1 cellular context compared by ENCODE assay signal in the genomic region with DNA sequence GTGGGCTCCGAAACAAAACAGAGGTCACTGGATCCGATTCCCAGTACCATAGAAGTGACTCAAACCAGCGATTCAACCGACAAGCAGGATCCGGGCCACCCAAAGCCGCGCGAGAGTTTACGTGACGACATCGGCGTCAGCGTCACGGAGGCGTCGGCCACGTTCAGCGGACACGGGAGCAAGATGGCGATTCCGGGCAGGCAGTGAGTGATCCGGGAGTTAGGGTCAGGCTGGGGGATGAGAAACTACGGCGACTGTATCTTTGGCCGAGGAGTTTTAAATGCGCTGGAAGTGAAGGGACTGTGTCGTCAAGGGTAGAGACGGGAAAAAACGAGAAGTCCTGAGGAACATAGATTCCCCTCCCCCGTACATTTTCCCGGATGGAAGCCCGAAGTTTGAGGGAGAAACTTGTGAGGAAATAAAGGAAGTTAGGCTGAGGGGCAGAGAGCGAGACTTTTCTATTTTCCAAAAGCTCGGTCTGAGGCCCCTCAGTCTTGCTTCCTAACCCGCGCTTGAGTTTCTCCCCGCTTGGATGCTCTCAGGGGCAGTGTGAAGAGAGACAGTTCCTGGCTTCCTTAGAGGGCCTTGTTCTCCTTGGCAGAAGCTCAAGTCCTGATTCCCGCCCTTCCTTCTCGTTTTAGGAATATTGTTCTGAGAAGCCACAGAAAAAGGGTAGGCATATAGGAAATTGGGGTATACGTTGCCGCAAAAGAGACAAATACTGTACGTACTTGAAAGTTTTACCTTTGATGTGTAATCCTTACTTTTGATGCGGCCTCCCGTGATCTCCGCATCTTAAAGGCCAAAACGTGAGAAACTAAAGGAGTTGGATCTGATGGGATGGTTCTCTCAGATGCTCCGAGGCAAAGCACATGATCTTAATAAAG.
TF ChIP-seq lines count a peak whose summit lies in the region.

A gene with protein sequence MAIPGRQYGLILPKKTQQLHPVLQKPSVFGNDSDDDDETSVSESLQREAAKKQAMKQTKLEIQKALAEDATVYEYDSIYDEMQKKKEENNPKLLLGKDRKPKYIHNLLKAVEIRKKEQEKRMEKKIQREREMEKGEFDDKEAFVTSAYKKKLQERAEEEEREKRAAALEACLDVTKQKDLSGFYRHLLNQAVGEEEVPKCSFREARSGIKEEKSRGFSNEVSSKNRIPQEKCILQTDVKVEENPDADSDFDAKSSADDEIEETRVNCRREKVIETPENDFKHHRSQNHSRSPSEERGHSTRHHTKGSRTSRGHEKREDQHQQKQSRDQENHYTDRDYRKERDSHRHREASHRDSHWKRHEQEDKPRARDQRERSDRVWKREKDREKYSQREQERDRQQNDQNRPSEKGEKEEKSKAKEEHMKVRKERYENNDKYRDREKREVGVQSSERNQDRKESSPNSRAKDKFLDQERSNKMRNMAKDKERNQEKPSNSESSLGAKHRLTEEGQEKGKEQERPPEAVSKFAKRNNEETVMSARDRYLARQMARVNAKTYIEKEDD (plus strand): TSS at position 156 of the 887 bp plus-strand sequence. CDS start 28 bp downstream, at position 184.

TF ChIP-seq in GM12878, 131 proteins besides CTCF, POLR2A, EP300 and RAD21 (continued from another document and continues in another):
- TF ChIP-seq, protein P1, sequence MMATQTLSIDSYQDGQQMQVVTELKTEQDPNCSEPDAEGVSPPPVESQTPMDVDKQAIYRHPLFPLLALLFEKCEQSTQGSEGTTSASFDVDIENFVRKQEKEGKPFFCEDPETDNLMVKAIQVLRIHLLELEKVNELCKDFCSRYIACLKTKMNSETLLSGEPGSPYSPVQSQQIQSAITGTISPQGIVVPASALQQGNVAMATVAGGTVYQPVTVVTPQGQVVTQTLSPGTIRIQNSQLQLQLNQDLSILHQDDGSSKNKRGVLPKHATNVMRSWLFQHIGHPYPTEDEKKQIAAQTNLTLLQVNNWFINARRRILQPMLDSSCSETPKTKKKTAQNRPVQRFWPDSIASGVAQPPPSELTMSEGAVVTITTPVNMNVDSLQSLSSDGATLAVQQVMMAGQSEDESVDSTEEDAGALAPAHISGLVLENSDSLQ (IDR thresholded peaks at IDR 0.05): peak; percentile 73
- TF ChIP-seq RELA (IDR thresholded peaks at IDR 0.05; ENCODE audit: borderline replicate concordance, partially characterized antibody) (peak; percentile 22), CREB1 (IDR thresholded peaks at IDR 0.05; ENCODE audit: low read depth) (peak; percentile 96), NFIC (IDR thresholded peaks at IDR 0.05; ENCODE audit: low read depth, low read length) (0 out of 2 replicates have a peak, but pooled peaks have one; percentile 17), IKZF2 (IDR thresholded peaks at IDR 0.05) (peak; percentile 71 to 74), BRCA1 (IDR thresholded peaks at IDR 0.05; ENCODE audit: low read depth, low read length) (peak; percentile 67), SMC3 (IDR thresholded peaks at IDR 0.05; ENCODE audit: borderline replicate concordance, low read length) (no peak), SMAD1 (IDR thresholded peaks at IDR 0.05; ENCODE audit: low read depth, partially characterized antibody) (peak; percentile 83), IRF4 (IDR thresholded peaks at IDR 0.05; ENCODE audit: low read depth, low read length) (peak; percentile 60; the same call in 1 of the 2 replicates), BMI1 (IDR thresholded peaks at IDR 0.05; ENCODE audit: borderline replicate concordance) (no peak), NBN (IDR thresholded peaks at IDR 0.05) (peak; percentile 95), NR2F1 (conservative IDR thresholded peaks at IDR 0.05) (peak; percentile 22; the same call in 1 of the 2 replicates), CBFB (IDR thresholded peaks at IDR 0.05; ENCODE audit: low read depth) (peak; percentile 66; the same call in 1 of the 2 replicates), JUND (IDR thresholded peaks at IDR 0.05; ENCODE audit: low read depth, low read length) (no peak), NRF1 (conservative IDR thresholded peaks at IDR 0.05; ENCODE audit: low read depth, low read length) (no peak), YY1 (IDR thresholded peaks at IDR 0.05; ENCODE audit: low read depth, low read length) (peak; percentile 98), HCFC1 (IDR thresholded peaks at IDR 0.05; ENCODE audit: low read length) (peak; percentile 35), ZNF622 (IDR thresholded peaks at IDR 0.05) (no peak), TAF1 (IDR thresholded peaks at IDR 0.05; ENCODE audit: borderline replicate concordance, low read depth, low read length) (peak; percentile 99), IKZF1 (conservative IDR thresholded peaks at IDR 0.05) (peak; percentile 87), SMARCA5 (IDR thresholded peaks at IDR 0.05) (0 out of 2 replicates have a peak, but pooled peaks have one; percentile 69), TARDBP (IDR thresholded peaks at IDR 0.05; ENCODE audit: borderline replicate concordance) (0 out of 2 replicates have a peak, but pooled peaks have one; percentile 19), FOXM1 (IDR thresholded peaks at IDR 0.05; ENCODE audit: low read depth, low read length) (no peak), WRNIP1 (IDR thresholded peaks at IDR 0.05; ENCODE audit: borderline replicate concordance, low read depth, low read length) (0 out of 2 replicates have a peak, but pooled peaks have one; percentile 45), ATF7 (IDR thresholded peaks at IDR 0.05; ENCODE audit: low read depth) (peak; percentile 89), KDM1A (IDR thresholded peaks at IDR 0.05; ENCODE audit: borderline replicate concordance) (no peak), POU2F2 (IDR thresholded peaks at IDR 0.05; ENCODE audit: borderline replicate concordance, low read depth, low read length) (peak; percentile 84)
- TF ChIP-seq, protein P2, sequence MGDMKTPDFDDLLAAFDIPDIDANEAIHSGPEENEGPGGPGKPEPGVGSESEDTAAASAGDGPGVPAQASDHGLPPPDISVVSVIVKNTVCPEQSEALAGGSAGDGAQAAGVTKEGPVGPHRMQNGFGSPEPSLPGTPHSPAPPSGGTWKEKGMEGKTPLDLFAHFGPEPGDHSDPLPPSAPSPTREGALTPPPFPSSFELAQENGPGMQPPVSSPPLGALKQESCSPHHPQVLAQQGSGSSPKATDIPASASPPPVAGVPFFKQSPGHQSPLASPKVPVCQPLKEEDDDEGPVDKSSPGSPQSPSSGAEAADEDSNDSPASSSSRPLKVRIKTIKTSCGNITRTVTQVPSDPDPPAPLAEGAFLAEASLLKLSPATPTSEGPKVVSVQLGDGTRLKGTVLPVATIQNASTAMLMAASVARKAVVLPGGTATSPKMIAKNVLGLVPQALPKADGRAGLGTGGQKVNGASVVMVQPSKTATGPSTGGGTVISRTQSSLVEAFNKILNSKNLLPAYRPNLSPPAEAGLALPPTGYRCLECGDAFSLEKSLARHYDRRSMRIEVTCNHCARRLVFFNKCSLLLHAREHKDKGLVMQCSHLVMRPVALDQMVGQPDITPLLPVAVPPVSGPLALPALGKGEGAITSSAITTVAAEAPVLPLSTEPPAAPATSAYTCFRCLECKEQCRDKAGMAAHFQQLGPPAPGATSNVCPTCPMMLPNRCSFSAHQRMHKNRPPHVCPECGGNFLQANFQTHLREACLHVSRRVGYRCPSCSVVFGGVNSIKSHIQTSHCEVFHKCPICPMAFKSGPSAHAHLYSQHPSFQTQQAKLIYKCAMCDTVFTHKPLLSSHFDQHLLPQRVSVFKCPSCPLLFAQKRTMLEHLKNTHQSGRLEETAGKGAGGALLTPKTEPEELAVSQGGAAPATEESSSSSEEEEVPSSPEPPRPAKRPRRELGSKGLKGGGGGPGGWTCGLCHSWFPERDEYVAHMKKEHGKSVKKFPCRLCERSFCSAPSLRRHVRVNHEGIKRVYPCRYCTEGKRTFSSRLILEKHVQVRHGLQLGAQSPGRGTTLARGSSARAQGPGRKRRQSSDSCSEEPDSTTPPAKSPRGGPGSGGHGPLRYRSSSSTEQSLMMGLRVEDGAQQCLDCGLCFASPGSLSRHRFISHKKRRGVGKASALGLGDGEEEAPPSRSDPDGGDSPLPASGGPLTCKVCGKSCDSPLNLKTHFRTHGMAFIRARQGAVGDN (IDR thresholded peaks at IDR 0.05): peak; percentile 71; the same call in 1 of the 2 replicates
- TF ChIP-seq, protein P3, sequence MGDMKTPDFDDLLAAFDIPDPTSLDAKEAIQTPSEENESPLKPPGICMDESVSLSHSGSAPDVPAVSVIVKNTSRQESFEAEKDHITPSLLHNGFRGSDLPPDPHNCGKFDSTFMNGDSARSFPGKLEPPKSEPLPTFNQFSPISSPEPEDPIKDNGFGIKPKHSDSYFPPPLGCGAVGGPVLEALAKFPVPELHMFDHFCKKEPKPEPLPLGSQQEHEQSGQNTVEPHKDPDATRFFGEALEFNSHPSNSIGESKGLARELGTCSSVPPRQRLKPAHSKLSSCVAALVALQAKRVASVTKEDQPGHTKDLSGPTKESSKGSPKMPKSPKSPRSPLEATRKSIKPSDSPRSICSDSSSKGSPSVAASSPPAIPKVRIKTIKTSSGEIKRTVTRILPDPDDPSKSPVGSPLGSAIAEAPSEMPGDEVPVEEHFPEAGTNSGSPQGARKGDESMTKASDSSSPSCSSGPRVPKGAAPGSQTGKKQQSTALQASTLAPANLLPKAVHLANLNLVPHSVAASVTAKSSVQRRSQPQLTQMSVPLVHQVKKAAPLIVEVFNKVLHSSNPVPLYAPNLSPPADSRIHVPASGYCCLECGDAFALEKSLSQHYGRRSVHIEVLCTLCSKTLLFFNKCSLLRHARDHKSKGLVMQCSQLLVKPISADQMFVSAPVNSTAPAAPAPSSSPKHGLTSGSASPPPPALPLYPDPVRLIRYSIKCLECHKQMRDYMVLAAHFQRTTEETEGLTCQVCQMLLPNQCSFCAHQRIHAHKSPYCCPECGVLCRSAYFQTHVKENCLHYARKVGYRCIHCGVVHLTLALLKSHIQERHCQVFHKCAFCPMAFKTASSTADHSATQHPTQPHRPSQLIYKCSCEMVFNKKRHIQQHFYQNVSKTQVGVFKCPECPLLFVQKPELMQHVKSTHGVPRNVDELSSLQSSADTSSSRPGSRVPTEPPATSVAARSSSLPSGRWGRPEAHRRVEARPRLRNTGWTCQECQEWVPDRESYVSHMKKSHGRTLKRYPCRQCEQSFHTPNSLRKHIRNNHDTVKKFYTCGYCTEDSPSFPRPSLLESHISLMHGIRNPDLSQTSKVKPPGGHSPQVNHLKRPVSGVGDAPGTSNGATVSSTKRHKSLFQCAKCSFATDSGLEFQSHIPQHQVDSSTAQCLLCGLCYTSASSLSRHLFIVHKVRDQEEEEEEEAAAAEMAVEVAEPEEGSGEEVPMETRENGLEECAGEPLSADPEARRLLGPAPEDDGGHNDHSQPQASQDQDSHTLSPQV (IDR thresholded peaks at IDR 0.05): no peak
- TF ChIP-seq, protein P4, sequence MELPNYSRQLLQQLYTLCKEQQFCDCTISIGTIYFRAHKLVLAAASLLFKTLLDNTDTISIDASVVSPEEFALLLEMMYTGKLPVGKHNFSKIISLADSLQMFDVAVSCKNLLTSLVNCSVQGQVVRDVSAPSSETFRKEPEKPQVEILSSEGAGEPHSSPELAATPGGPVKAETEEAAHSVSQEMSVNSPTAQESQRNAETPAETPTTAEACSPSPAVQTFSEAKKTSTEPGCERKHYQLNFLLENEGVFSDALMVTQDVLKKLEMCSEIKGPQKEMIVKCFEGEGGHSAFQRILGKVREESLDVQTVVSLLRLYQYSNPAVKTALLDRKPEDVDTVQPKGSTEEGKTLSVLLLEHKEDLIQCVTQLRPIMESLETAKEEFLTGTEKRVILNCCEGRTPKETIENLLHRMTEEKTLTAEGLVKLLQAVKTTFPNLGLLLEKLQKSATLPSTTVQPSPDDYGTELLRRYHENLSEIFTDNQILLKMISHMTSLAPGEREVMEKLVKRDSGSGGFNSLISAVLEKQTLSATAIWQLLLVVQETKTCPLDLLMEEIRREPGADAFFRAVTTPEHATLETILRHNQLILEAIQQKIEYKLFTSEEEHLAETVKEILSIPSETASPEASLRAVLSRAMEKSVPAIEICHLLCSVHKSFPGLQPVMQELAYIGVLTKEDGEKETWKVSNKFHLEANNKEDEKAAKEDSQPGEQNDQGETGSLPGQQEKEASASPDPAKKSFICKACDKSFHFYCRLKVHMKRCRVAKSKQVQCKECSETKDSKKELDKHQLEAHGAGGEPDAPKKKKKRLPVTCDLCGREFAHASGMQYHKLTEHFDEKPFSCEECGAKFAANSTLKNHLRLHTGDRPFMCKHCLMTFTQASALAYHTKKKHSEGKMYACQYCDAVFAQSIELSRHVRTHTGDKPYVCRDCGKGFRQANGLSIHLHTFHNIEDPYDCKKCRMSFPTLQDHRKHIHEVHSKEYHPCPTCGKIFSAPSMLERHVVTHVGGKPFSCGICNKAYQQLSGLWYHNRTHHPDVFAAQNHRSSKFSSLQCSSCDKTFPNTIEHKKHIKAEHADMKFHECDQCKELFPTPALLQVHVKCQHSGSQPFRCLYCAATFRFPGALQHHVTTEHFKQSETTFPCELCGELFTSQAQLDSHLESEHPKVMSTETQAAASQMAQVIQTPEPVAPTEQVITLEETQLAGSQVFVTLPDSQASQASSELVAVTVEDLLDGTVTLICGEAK (IDR thresholded peaks at IDR 0.05; ENCODE audit: borderline replicate concordance): no peak
- TF ChIP-seq, protein P5, sequence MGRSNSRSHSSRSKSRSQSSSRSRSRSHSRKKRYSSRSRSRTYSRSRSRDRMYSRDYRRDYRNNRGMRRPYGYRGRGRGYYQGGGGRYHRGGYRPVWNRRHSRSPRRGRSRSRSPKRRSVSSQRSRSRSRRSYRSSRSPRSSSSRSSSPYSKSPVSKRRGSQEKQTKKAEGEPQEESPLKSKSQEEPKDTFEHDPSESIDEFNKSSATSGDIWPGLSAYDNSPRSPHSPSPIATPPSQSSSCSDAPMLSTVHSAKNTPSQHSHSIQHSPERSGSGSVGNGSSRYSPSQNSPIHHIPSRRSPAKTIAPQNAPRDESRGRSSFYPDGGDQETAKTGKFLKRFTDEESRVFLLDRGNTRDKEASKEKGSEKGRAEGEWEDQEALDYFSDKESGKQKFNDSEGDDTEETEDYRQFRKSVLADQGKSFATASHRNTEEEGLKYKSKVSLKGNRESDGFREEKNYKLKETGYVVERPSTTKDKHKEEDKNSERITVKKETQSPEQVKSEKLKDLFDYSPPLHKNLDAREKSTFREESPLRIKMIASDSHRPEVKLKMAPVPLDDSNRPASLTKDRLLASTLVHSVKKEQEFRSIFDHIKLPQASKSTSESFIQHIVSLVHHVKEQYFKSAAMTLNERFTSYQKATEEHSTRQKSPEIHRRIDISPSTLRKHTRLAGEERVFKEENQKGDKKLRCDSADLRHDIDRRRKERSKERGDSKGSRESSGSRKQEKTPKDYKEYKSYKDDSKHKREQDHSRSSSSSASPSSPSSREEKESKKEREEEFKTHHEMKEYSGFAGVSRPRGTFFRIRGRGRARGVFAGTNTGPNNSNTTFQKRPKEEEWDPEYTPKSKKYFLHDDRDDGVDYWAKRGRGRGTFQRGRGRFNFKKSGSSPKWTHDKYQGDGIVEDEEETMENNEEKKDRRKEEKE (IDR thresholded peaks at IDR 0.05): no peak
- TF ChIP-seq, protein P6, sequence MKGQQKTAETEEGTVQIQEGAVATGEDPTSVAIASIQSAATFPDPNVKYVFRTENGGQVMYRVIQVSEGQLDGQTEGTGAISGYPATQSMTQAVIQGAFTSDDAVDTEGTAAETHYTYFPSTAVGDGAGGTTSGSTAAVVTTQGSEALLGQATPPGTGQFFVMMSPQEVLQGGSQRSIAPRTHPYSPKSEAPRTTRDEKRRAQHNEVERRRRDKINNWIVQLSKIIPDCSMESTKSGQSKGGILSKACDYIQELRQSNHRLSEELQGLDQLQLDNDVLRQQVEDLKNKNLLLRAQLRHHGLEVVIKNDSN (IDR thresholded peaks at IDR 0.05; ENCODE audit: borderline replicate concordance, extremely low read length, insufficient read depth, low read depth, low read length): no peak
